26 cellular contexts compared by ENCODE assay signal in genomic region chr10:25502453-25502852, GRCh38.
"Had no signal": no experiment of that assay in that cellular context is flagged by ENCODE, and none has a peak within 500 bp of the region (broad histone marks: within the 10 kb centered on the region; RNA-seq: fewer than 3 reads in every experiment).

No MANE protein-coding gene starts in this region.

- H3K4me3 Mint-ChIP-seq: activated CD4-positive, alpha-beta memory T cell treated with anti-CD3 and anti-CD28 coated beads, Interleukin-2, amount 10 ng/mL, durations not matched to agents 7 days and 5 days; activated CD4-positive, alpha-beta T cell treated with anti-CD3 and anti-CD28 coated beads for 36 hours; activated naive CD8-positive, alpha-beta T cell treated with anti-CD3 and anti-CD28 coated beads, Interleukin-2, amount 10 ng/mL, durations not matched to agents 7 days and 5 days; activated T-cell treated with anti-CD3 and anti-CD28 coated beads, Interleukin-2, amount 50 U/mL, for 72 hours had no signal

- DNase-seq: activated CD4-positive, alpha-beta memory T cell treated with anti-CD3 and anti-CD28 coated beads, Interleukin-2, amount 10 ng/mL, durations not matched to agents 7 days and 5 days; activated CD4-positive, alpha-beta T cell treated with anti-CD3 and anti-CD28 coated beads for 36 hours; activated CD4-positive, alpha-beta T cell treated with anti-CD3 and anti-CD28 coated beads, Interleukin-2, amount 50 U/mL, for 1 hour; activated naive CD4-positive, alpha-beta T cell treated with anti-CD3 and anti-CD28 coated beads, Interleukin-2, amount 50 U/mL, for 16 hours; activated naive CD8-positive, alpha-beta T cell treated with anti-CD3 and anti-CD28 coated beads, Interleukin-2, amount 10 ng/mL, durations not matched to agents 7 days and 5 days; activated T-cell treated with anti-CD3 and anti-CD28 coated beads for 4 hours; activated T-cell treated with anti-CD3 and anti-CD28 coated beads, Interleukin-2, amount 50 U/mL, for 72 hours; adrenal gland; anterior cingulate cortex; central memory CD4-positive, alpha-beta T cell; Karpas-422; MM.1S; NCI-H1105 treated with DMSO at 0.1 percent for 48 hours; NCI-H1436 treated with DMSO at 0.1 percent for 48 hours; NCI-H187; NCI-H2171 treated with DMSO at 0.1 percent for 48 hours; NCI-H526 treated with DMSO at 0.1 percent for 48 hours; NCI-H82; OCI-M1; RPMI8226; T-helper 1 cell had no signal

- H3K9me3 ChIP-seq: adrenal gland had no signal

- H3K27ac Mint-ChIP-seq: activated CD4-positive, alpha-beta memory T cell treated with anti-CD3 and anti-CD28 coated beads, Interleukin-2, amount 10 ng/mL, durations not matched to agents 7 days and 5 days; activated CD4-positive, alpha-beta T cell treated with anti-CD3 and anti-CD28 coated beads for 36 hours; activated naive CD8-positive, alpha-beta T cell treated with anti-CD3 and anti-CD28 coated beads, Interleukin-2, amount 10 ng/mL, durations not matched to agents 7 days and 5 days; activated T-cell treated with anti-CD3 and anti-CD28 coated beads, Interleukin-2, amount 50 U/mL, for 72 hours had no signal

- H3K36me3 ChIP-seq: adrenal gland had no signal

- H3K4me3 ChIP-seq: adrenal gland, K562, SK-N-MC had no signal

- H3K9me3 Mint-ChIP-seq: activated naive CD8-positive, alpha-beta T cell treated with anti-CD3 and anti-CD28 coated beads, Interleukin-2, amount 10 ng/mL, durations not matched to agents 7 days and 5 days had no signal

- H3K4me1 Mint-ChIP-seq: activated CD4-positive, alpha-beta memory T cell treated with anti-CD3 and anti-CD28 coated beads, Interleukin-2, amount 10 ng/mL, durations not matched to agents 7 days and 5 days; activated CD4-positive, alpha-beta T cell treated with anti-CD3 and anti-CD28 coated beads for 36 hours; activated naive CD8-positive, alpha-beta T cell treated with anti-CD3 and anti-CD28 coated beads, Interleukin-2, amount 10 ng/mL, durations not matched to agents 7 days and 5 days had no signal

- H3K27me3 Mint-ChIP-seq: activated CD4-positive, alpha-beta memory T cell treated with anti-CD3 and anti-CD28 coated beads, Interleukin-2, amount 10 ng/mL, durations not matched to agents 7 days and 5 days; activated CD4-positive, alpha-beta T cell treated with anti-CD3 and anti-CD28 coated beads for 36 hours; activated naive CD8-positive, alpha-beta T cell treated with anti-CD3 and anti-CD28 coated beads, Interleukin-2, amount 10 ng/mL, durations not matched to agents 7 days and 5 days had no signal

- H3K27me3 ChIP-seq: adrenal gland had no signal

- H3K36me3 Mint-ChIP-seq: activated naive CD8-positive, alpha-beta T cell treated with anti-CD3 and anti-CD28 coated beads, Interleukin-2, amount 10 ng/mL, durations not matched to agents 7 days and 5 days had no signal

- ATAC-seq: activated CD4-positive, alpha-beta T cell treated with anti-CD3 and anti-CD28 coated beads for 36 hours; activated T-cell treated with anti-CD3 and anti-CD28 coated beads, Interleukin-2, amount 50 U/mL, for 72 hours; K562; Panc1; Right ventricle myocardium inferior had no signal

- H3K27ac ChIP-seq: adrenal gland, SK-N-MC, VCaP had no signal

- H3K4me1 ChIP-seq: adrenal gland had no signal
